Comparison of ENCODE assay signal across 8 cellular contexts in genomic region chr6:56842602-56843475, GRCh38.
A peak's percentile ranks its signal among the peaks of the same experiment; 100 is the strongest.
DNase-seq lines count a peak whose midpoint lies in the region; ATAC-seq and TF ChIP-seq lines count a peak whose summit lies in the region.

No MANE protein-coding gene starts in this region.

- H3K27me3 ChIP-seq in SJCRH30, result no peaks in the 10 kb centered on the region

- 6 to 13% methylated on average over 21 to 38 of the region's 47 CpGs for WGBS in lower leg skin, 2 donors

- H3K27ac ChIP-seq in SJCRH30, result peak overlapping the region; percentile 79
- peak overlapping the region; percentile 89 to 95 for H3K27ac ChIP-seq in coronary artery
- peak overlapping the region; percentile 89 for H3K27ac ChIP-seq in temporal lobe (ENCODE audit: low read depth, low read length)

- H3K9me3 ChIP-seq in SJCRH30 (replicated peaks), result no peaks in the 10 kb centered on the region

- TF ChIP-seq POLR2A in lower leg skin (IDR thresholded peaks at IDR 0.05), result no peak

- H3K4me3 ChIP-seq in SJCRH30 (peak overlapping the region; percentile 77), coronary artery (peak overlapping the region; percentile 97), lower leg skin (ENCODE audit: low read depth, poor library complexity, severe bottlenecking) (peak overlapping the region; percentile 66)

- TF ChIP-seq CTCF in coronary artery (IDR thresholded peaks at IDR 0.05), result no peak
- TF ChIP-seq CTCF in lower leg skin (IDR thresholded peaks at IDR 0.05), result no peak

- ATAC-seq in GM19467 (IDR thresholded peaks at IDR 0.05; ENCODE audit: unreplicated experiment), result peak; percentile 17
- ATAC-seq in HG03571 (IDR thresholded peaks at IDR 0.05; ENCODE audit: unreplicated experiment), result peak; percentile 8

- H3K36me3 ChIP-seq in SJCRH30, result no peaks in the 10 kb centered on the region

- intact Hi-C loops in lower leg skin (cut with DNase I; ENCODE audit: low total_unique reads), result no loop called here

- H3K4me1 ChIP-seq in SJCRH30, result peaks cover 6% of the 10 kb centered on the region; the same call in 1 of the 2 replicates

- peak; percentile 37 for DNase-seq in DMS114 treated with DMSO at 0.1 percent for 48 hours (lab: John Stamatoyannopoulos, UW; ENCODE audit: unreplicated experiment)
- DNase-seq in SJCRH30, result peak; percentile 68 to 69
- peak; percentile 75 for DNase-seq in coronary artery (ENCODE audit: low spot score)
- peak in 1 of 2 donors; percentile 87 for DNase-seq in lower leg skin (ENCODE audit: low spot score in 2 of 2)
- DNase-seq in amniotic stem cell (lab: John Stamatoyannopoulos, UW), result no peak
